In genomic region chr1:5822266-5822665, GRCh38 we compare ENCODE assay signal across 7 cellular contexts.
"Had no signal": no experiment of that assay in that cellular context is flagged by ENCODE, and none has a peak within 500 bp of the region (broad histone marks: within the 10 kb centered on the region; RNA-seq: fewer than 3 reads in every experiment).

No MANE protein-coding gene starts in this region.

- DNase-seq: H9, HCEC 1CT, KG1 had no signal

- H3K4me3 Mint-ChIP-seq: GM23338, H9, IgD-negative memory B cell had no signal

- H3K4me1 Mint-ChIP-seq: GM23338, IgD-negative memory B cell had no signal

- H3K36me3 Mint-ChIP-seq: IgD-negative memory B cell had no signal

- H3K27ac Mint-ChIP-seq: GM23338, IgD-negative memory B cell had no signal

- H3K4me2 ChIP-seq: GM23338 had no signal

- H3K27ac ChIP-seq: HL-60 had no signal

- H3K4me3 ChIP-seq: GM23338 had no signal

- ATAC-seq: GM23338, HepG2 had no signal
